8 cellular contexts compared by ENCODE assay signal in the genomic region with DNA sequence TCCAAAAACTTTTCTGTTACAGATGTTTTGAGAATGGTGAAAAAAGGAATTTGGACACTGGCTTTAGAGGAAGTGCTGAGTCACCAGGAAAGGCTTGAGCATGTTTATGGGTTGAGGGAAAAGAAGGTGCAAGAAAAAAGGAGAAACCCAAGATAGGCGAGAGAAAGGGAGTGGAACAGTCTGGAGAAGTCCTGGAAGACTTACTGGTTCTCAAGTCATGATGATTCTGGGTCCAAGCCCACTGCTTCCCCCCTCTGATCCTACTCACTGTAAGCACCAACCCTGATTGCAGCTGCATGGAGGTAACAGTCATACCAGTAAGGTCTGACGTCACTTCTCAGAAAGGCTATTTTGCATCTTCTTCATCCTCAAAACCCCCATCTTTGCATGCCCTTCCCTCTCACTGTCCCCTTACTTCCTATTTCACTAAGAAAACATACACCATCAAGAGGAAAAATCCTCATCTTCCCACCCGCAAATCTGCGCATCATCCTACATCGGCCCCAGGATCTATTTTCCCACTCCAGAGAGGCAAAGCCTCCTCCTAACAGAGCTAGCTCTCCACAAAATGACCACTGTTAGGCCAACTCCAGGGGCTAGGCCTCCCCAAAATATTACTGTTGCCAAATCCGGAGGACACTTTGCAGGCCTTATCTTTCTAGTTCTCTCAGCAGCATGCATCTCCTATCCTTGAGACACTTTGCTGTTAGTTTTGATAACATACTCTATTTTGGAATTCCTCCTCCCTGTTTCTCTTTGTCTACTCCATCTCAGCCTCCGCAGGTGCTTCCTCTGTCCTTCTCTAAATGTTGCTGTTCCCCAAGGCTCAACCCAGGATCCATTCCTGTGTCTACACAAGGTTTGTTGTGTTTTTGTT. TPM values are rescaled to one million over a fixed set of nuclear protein-coding genes. Genes with fewer than 3 reads are reported as not detected.
A peak's percentile ranks its signal among the peaks of the same experiment; 100 is the strongest.
DNase-seq lines count a peak whose midpoint lies in the region; ATAC-seq and TF ChIP-seq lines count a peak whose summit lies in the region.

No MANE protein-coding gene starts in this region.

- H3K9me3 ChIP-seq in IMR-90 (ENCODE audit: control insufficient read depth, insufficient read depth, low read length) = no peaks in the 10 kb centered on the region
- no peaks in the 10 kb centered on the region for H3K9me3 ChIP-seq in gastrocnemius medialis

- peaks cover 27% of the 10 kb centered on the region for H3K4me1 ChIP-seq in IMR-90 (ENCODE audit: control insufficient read depth, insufficient read depth, low read length)
- H3K4me1 ChIP-seq in gastrocnemius medialis = peaks cover 13 to 16% of the 10 kb centered on the region in 2 donors

- no peak for TF ChIP-seq POLR2A in IMR-90 (IDR thresholded peaks at IDR 0.05; ENCODE audit: low read depth, low read length)
- no peak for TF ChIP-seq POLR2A in gastrocnemius medialis (IDR thresholded peaks at IDR 0.05)

- DNase-seq in GM13976 (ENCODE audit: low spot score) (peak; percentile 78), IMR-90 (peak; percentile 62), fibroblast of the aortic adventitia (ENCODE audit: low read depth) (peak; percentile 88), superior temporal gyrus (ENCODE audit: extremely low spot score) (no peak), gastrocnemius medialis (no peak), Right ventricle myocardium inferior (ENCODE audit: missing footprints) (no peak), head of caudate nucleus (no peak)

- no peak overlapping the region for H3K56ac ChIP-seq in IMR-90 (ENCODE audit: extremely low read depth, insufficient read depth, low read length)

- peak overlapping the region; percentile 94 for H4K91ac ChIP-seq in IMR-90 (ENCODE audit: insufficient read depth, low read depth, low read length)

- H3K4me2 ChIP-seq in IMR-90 (ENCODE audit: low read depth, low read length) = peak overlapping the region; percentile 54

- peak overlapping the region; percentile 78 for H2AFZ ChIP-seq in IMR-90 (replicated peaks; ENCODE audit: low read length, poor library complexity)

- H3K18ac ChIP-seq in IMR-90 (ENCODE audit: low read depth, low read length) = peak overlapping the region; percentile 79

- H3K27ac ChIP-seq in IMR-90 (ENCODE audit: insufficient read depth, low read length) (peak overlapping the region; percentile 94), gastrocnemius medialis (no peak overlapping the region)

- WGBS in IMR-90 (ENCODE audit: extremely low coverage in 2 of 2, insufficient read length in 1 of 2), 2 experiments = 79% methylated on average over 2 of the region's 7 CpGs; no CpG with 5 or more reads in 1 of the 2 experiments

- POLR2A ChIA-PET in IMR-90 (lab: Charles Lee; ENCODE audit: unreplicated experiment) = no interaction called here

- H2BK120ac ChIP-seq in IMR-90 (ENCODE audit: low read depth, low read length) = peak overlapping the region; percentile 95

- H3K4me3 ChIP-seq in IMR-90 (ENCODE audit: insufficient read depth, low read depth, low read length) (no peak overlapping the region), fibroblast of the aortic adventitia (ENCODE audit: low read depth, low read length) (no peak overlapping the region), gastrocnemius medialis (no peak overlapping the region)

- peaks cover 9% of the 10 kb centered on the region for H4K20me1 ChIP-seq in IMR-90 (ENCODE audit: insufficient read depth, low read length)

- TF ChIP-seq CTCF in GM13976 (IDR thresholded peaks at IDR 0.05; ENCODE audit: borderline replicate concordance, control extremely low read depth, extremely low read depth, insufficient read depth, missing control alignments) = no peak
- no peak for TF ChIP-seq CTCF in IMR-90 (conservative IDR thresholded peaks at IDR 0.05; ENCODE audit: low read depth, low read length)
- TF ChIP-seq CTCF in fibroblast of the aortic adventitia (IDR thresholded peaks at IDR 0.05; ENCODE audit: insufficient read depth, low read length) = no peak
- no peak for TF ChIP-seq CTCF in gastrocnemius medialis (IDR thresholded peaks at IDR 0.05 in 4 of 5, conservative IDR thresholded peaks at IDR 0.05 in 1 of 5)

- no TSS peak for BruUV-seq in IMR-90 (replicated peaks; lab: Mats Ljungman, UMichigan)

- H2BK5ac ChIP-seq in IMR-90 (ENCODE audit: low read depth, low read length, poor library complexity, severe bottlenecking) = peak overlapping the region; percentile 30

- H3K27me3 ChIP-seq in IMR-90 (ENCODE audit: control insufficient read depth, insufficient read depth, low read length) (no peaks in the 10 kb centered on the region), gastrocnemius medialis (no peaks in the 10 kb centered on the region)

- intact Hi-C loops in IMR-90 (cut with micrococcal nuclease) (loop anchor here (5.0 kb wide), 1 partner anchor 37 kb away; no protein-coding TSS in a partner anchor), gastrocnemius medialis (cut with DNase I; ENCODE audit: low total_unique reads) (loop anchor here (5.0 to 10.0 kb wide), 3 partner anchors 182 to 355 kb away; partner anchors contain the start of genes HES1 and LSG1), Right ventricle myocardium inferior (cut with DNase I) (loop anchor here (5.0 kb wide), 1 partner anchor 82 kb away; no protein-coding TSS in a partner anchor), head of caudate nucleus (cut with DNase I) (loop anchor here (5.0 kb wide), 1 partner anchor 92 kb away; no protein-coding TSS in a partner anchor)

- no peaks in the 10 kb centered on the region for H3K36me3 ChIP-seq in IMR-90 (ENCODE audit: control insufficient read depth, insufficient read depth, low read length)
- H3K36me3 ChIP-seq in gastrocnemius medialis = no peaks in the 10 kb centered on the region

- H3K9ac ChIP-seq in IMR-90 (ENCODE audit: low read depth, low read length) = no peak overlapping the region

- CTCF ChIA-PET in IMR-90 (lab: Yijun Ruan, JAX) = interaction anchor here (1.4 to 1.5 kb wide), 2 partner anchors 8 to 146 kb away, joined by 3 to 4 read pairs; no protein-coding TSS in a partner anchor

- H4K8ac ChIP-seq in IMR-90 (ENCODE audit: low read depth in 2 of 2, low read length in 2 of 2) = peak overlapping the region; percentile 73 to 92

- H2AK5ac ChIP-seq in IMR-90 (ENCODE audit: low read depth, low read length) = peak overlapping the region; percentile 97

- peak overlapping the region; percentile 59 for H2AK9ac ChIP-seq in IMR-90 (replicated peaks; ENCODE audit: low read depth, low read length, poor library complexity)

- peak overlapping the region; percentile 95 for H2BK20ac ChIP-seq in IMR-90 (ENCODE audit: low read depth, low read length)

- H3K9me1 ChIP-seq in IMR-90 (ENCODE audit: insufficient read depth, low read length) = peaks cover 23% of the 10 kb centered on the region

- peak overlapping the region; percentile 81 for H4K5ac ChIP-seq in IMR-90 (ENCODE audit: low read depth, low read length)

- ATAC-seq in GM21390 (IDR thresholded peaks at IDR 0.05; ENCODE audit: unreplicated experiment) = peak; percentile 37
- no peak for ATAC-seq in IMR-90 (ENCODE audit: low read depth)
- ATAC-seq in gastrocnemius medialis = no peak
- no peak for ATAC-seq in Right ventricle myocardium inferior

- peaks cover 3 to 19% of the 10 kb centered on the region in 2 experiments; a peak in 3 of 4 replicates for H3K79me1 ChIP-seq in IMR-90 (ENCODE audit: low read depth in 1 of 2, low read length in 2 of 2)

- no peak for TF ChIP-seq RAD21 in IMR-90 (IDR thresholded peaks at IDR 0.05; ENCODE audit: low read length)

- H3K4ac ChIP-seq in IMR-90 (ENCODE audit: low read depth, low read length) = peak overlapping the region; percentile 97

- in situ Hi-C loops in GM13976 (cut with MboI; ENCODE audit: low sequenced_read_pairs, unreplicated experiment) = no loop called here
- in situ Hi-C loops in IMR-90 (cut with MboI; ENCODE audit: low sequenced_read_pairs) = no loop called here
- in situ Hi-C loops in gastrocnemius medialis (cut with MboI; ENCODE audit: low sequenced_read_pairs in 4 of 4) = no loop called here

- peak overlapping the region; percentile 93 for H3K23ac ChIP-seq in IMR-90 (ENCODE audit: low read depth, low read length)

- H3K14ac ChIP-seq in IMR-90 (replicated peaks; ENCODE audit: low read depth, low read length) = peak overlapping the region; percentile 94

- dilution Hi-C loops in IMR-90 (cut with HindIII; ENCODE audit: low sequenced_read_pairs, unreplicated experiment) = no loop called here

- H2BK15ac ChIP-seq in IMR-90 (ENCODE audit: low read depth, low read length) = peak overlapping the region; percentile 88; the same call in 2 of the 3 replicates

TF ChIP-seq in IMR-90, 13 proteins besides CTCF, POLR2A, EP300 and RAD21:
- TF ChIP-seq SMC3 (IDR thresholded peaks at IDR 0.05; ENCODE audit: low read depth, low read length) = no peak
- TF ChIP-seq, protein P1, sequence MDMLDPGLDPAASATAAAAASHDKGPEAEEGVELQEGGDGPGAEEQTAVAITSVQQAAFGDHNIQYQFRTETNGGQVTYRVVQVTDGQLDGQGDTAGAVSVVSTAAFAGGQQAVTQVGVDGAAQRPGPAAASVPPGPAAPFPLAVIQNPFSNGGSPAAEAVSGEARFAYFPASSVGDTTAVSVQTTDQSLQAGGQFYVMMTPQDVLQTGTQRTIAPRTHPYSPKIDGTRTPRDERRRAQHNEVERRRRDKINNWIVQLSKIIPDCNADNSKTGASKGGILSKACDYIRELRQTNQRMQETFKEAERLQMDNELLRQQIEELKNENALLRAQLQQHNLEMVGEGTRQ (IDR thresholded peaks at IDR 0.05; ENCODE audit: low read depth, low read length) = no peak
- no peak for TF ChIP-seq CHD1 (IDR thresholded peaks at IDR 0.05; ENCODE audit: low read depth, low read length)
- TF ChIP-seq NFE2L2 (IDR thresholded peaks at IDR 0.05; ENCODE audit: low read depth, low read length) = peak; percentile 93
- TF ChIP-seq MAFK (IDR thresholded peaks at IDR 0.05; ENCODE audit: low read depth, low read length) = peak; percentile 84
- TF ChIP-seq MAZ (IDR thresholded peaks at IDR 0.05; ENCODE audit: borderline replicate concordance, low read depth, low read length) = no peak
- TF ChIP-seq BHLHE40 (IDR thresholded peaks at IDR 0.05; ENCODE audit: low read depth, low read length) = no peak
- no peak for TF ChIP-seq RCOR1 (IDR thresholded peaks at IDR 0.05; ENCODE audit: insufficient replicate concordance, low read length)
- no peak for TF ChIP-seq CEBPB (IDR thresholded peaks at IDR 0.05; ENCODE audit: low read depth, low read length)
- no peak for TF ChIP-seq RFX5 (IDR thresholded peaks at IDR 0.05; ENCODE audit: low read depth, low read length)

RNA-seq across cellular contexts. Expression of gene ATP13A3, which starts 3.2 kb away (rescaled TPM):
- total RNA-seq in IMR-90 (2012; rRNA removed) = 154 and 284 TPM in 2 replicates
- 37.5 and 48.1 TPM in 2 replicates for polyA plus RNA-seq in IMR-90 (2012; rRNA removed)
- polyA plus RNA-seq in IMR-90 (2012; cell fraction: cytosol; rRNA removed) = 11.9 and 18.2 TPM in 2 replicates
- polyA plus RNA-seq in IMR-90 (2012; cell fraction: nucleus; rRNA removed; ENCODE audit: low replicate concordance) = 8.3 and 70.9 TPM in 2 replicates
- total RNA-seq in fibroblast of the aortic adventitia (ENCODE audit: low replicate concordance) = 448 and 494 TPM in 2 replicates
- total RNA-seq in gastrocnemius medialis = 10 to 100 TPM; 31.8 to 90.2 (median 57.3) TPM
- total RNA-seq in Right ventricle myocardium inferior = 55.3 TPM

Comparison
In these comparisons a context has a peak if more than half of its experiments do, and no peak if none do; other contexts are left out.
1. DNase-seq: peak in GM13976 (single experiment), IMR-90 (single experiment) and fibroblast of the aortic adventitia (single experiment); none in superior temporal gyrus (single experiment), gastrocnemius medialis (0 of 2), Right ventricle myocardium inferior (single experiment) and head of caudate nucleus (0 of 42).